In the genomic region with DNA sequence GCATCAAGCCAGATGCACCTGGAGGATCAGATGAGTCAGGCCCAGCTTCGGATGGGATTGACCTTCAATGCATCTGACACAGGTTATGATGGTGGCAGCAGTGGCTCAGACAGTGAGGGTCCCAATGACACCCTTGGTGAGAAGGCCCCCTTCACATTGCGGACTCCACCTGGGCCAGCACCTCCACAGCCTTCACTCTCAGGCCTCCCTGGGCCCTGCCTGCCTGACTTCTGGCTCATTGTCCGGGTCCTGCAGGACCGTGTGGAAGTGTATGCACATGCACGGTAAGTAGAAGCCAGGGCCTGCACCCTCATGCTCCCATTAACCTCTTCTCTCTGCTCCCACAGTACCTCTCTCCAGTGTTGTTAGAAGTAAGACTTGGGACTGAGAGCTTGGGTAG, we compare ENCODE assay signal across 30 cellular contexts.
"Had no signal": no experiment of that assay in that cellular context is flagged by ENCODE, and none has a peak within 500 bp of the region (broad histone marks: within the 10 kb centered on the region; RNA-seq: fewer than 3 reads in every experiment).

No MANE protein-coding gene starts in this region.

- DNase-seq: activated CD4-positive, alpha-beta T cell treated with anti-CD3 and anti-CD28 coated beads, Interleukin-2, amount 10 ng/mL, durations not matched to agents 7 days and 5 days; activated CD4-positive, CD25-positive, alpha-beta regulatory T cell treated with anti-CD3 and anti-CD28 coated beads, Interleukin-2, amount 50 U/mL, for 72 hours; activated CD8-positive, alpha-beta T cell treated with anti-CD3 and anti-CD28 coated beads for 36 hours; activated naive CD4-positive, alpha-beta T cell treated with Interleukin-2 at 50 U/mL for 16 hours; activated naive CD8-positive, alpha-beta T cell treated with anti-CD3 and anti-CD28 coated beads, Interleukin-2, amount 10 ng/mL, durations not matched to agents 7 days and 5 days; activated T-cell treated with anti-CD3 and anti-CD28 coated beads, Interleukin-2, amount 50 U/mL, for 4 hours; brain microvascular endothelial cell; caudate nucleus; cortex of kidney; effector memory CD8-positive, alpha-beta T cell; foreskin fibroblast; hippocampal formation; mammary epithelial cell; naive B cell; nephron progenitor cell; retina; small intestine; stimulated activated CD4-positive, alpha-beta T cell treated with anti-CD3 and anti-CD28 coated beads, Interleukin-15, amount 100 ng/mL, for 24 hours; stimulated activated CD4-positive, alpha-beta T cell treated with anti-CD3 and anti-CD28 coated beads, Interleukin-2, amount 100 ng/mL, for 24 hours; stimulated activated naive CD4-positive, alpha-beta T cell; T1000; WERI-Rb-1 had no signal

- H3K27ac Mint-ChIP-seq: activated CD8-positive, alpha-beta T cell treated with anti-CD3 and anti-CD28 coated beads for 36 hours; activated naive CD8-positive, alpha-beta T cell treated with anti-CD3 and anti-CD28 coated beads, Interleukin-2, amount 10 ng/mL, durations not matched to agents 7 days and 5 days; activated T-helper 2 cell treated with anti-CD3 and anti-CD28 coated beads, Interferon-gamma antibody, Interleukin-2, Interleukin-4, amounts not matched to agents 10 μg/mL and 5 μg/mL and 100 μg/mL, durations not matched to agents 14 hours and 24 hours and 36 hours; mesothelial cell of epicardium; nephron progenitor cell had no signal

- H3K4me3 Mint-ChIP-seq: activated CD4-positive, alpha-beta T cell treated with anti-CD3 and anti-CD28 coated beads, Interleukin-2, amount 10 ng/mL, durations not matched to agents 7 days and 5 days; activated CD8-positive, alpha-beta T cell treated with anti-CD3 and anti-CD28 coated beads for 36 hours; activated naive CD8-positive, alpha-beta T cell treated with anti-CD3 and anti-CD28 coated beads, Interleukin-2, amount 10 ng/mL, durations not matched to agents 7 days and 5 days; activated T-cell treated with anti-CD3 and anti-CD28 coated beads, Interleukin-2, amount 50 U/mL, for 4 hours; effector memory CD8-positive, alpha-beta T cell; mesothelial cell of epicardium; naive B cell; nephron progenitor cell had no signal

- ATAC-seq: activated CD8-positive, alpha-beta T cell treated with anti-CD3 and anti-CD28 coated beads for 36 hours; activated T-cell treated with anti-CD3 and anti-CD28 coated beads, Interleukin-2, amount 50 U/mL, for 4 hours; effector memory CD8-positive, alpha-beta T cell; left colon had no signal

- H3K9me3 ChIP-seq: ovary, prostate gland, sigmoid colon, suprapubic skin, tibial artery had no signal

- H3K4me1 ChIP-seq: prostate gland had no signal

- H3K4me3 ChIP-seq: ovary, prostate gland, sigmoid colon, suprapubic skin, tibial artery had no signal

- H3K27me3 ChIP-seq: brain microvascular endothelial cell, ovary, sigmoid colon, suprapubic skin, tibial artery had no signal

- H3K27me3 Mint-ChIP-seq: activated CD4-positive, alpha-beta T cell treated with anti-CD3 and anti-CD28 coated beads, Interleukin-2, amount 10 ng/mL, durations not matched to agents 7 days and 5 days; activated CD8-positive, alpha-beta T cell treated with anti-CD3 and anti-CD28 coated beads for 36 hours; activated naive CD8-positive, alpha-beta T cell treated with anti-CD3 and anti-CD28 coated beads, Interleukin-2, amount 10 ng/mL, durations not matched to agents 7 days and 5 days; effector memory CD8-positive, alpha-beta T cell; naive B cell had no signal

- H3K27ac ChIP-seq: brain microvascular endothelial cell, ovary, prostate gland, sigmoid colon, suprapubic skin, tibial artery, WERI-Rb-1 had no signal

- H3K4me1 Mint-ChIP-seq: activated naive CD8-positive, alpha-beta T cell treated with anti-CD3 and anti-CD28 coated beads, Interleukin-2, amount 10 ng/mL, durations not matched to agents 7 days and 5 days; naive B cell had no signal

- H3K36me3 ChIP-seq: ovary had no signal

- H3K9me3 Mint-ChIP-seq: activated CD4-positive, alpha-beta T cell treated with anti-CD3 and anti-CD28 coated beads, Interleukin-2, amount 10 ng/mL, durations not matched to agents 7 days and 5 days; activated CD8-positive, alpha-beta T cell treated with anti-CD3 and anti-CD28 coated beads for 36 hours; activated naive CD8-positive, alpha-beta T cell treated with anti-CD3 and anti-CD28 coated beads, Interleukin-2, amount 10 ng/mL, durations not matched to agents 7 days and 5 days; activated T-cell treated with anti-CD3 and anti-CD28 coated beads, Interleukin-2, amount 50 U/mL, for 4 hours; activated T-helper 2 cell treated with anti-CD3 and anti-CD28 coated beads, Interferon-gamma antibody, Interleukin-2, Interleukin-4, amounts not matched to agents 10 μg/mL and 5 μg/mL and 100 μg/mL, durations not matched to agents 14 hours and 24 hours and 36 hours; effector memory CD8-positive, alpha-beta T cell; mesothelial cell of epicardium; naive B cell; nephron progenitor cell had no signal
